14 cellular contexts compared by ENCODE assay signal in the genomic region with DNA sequence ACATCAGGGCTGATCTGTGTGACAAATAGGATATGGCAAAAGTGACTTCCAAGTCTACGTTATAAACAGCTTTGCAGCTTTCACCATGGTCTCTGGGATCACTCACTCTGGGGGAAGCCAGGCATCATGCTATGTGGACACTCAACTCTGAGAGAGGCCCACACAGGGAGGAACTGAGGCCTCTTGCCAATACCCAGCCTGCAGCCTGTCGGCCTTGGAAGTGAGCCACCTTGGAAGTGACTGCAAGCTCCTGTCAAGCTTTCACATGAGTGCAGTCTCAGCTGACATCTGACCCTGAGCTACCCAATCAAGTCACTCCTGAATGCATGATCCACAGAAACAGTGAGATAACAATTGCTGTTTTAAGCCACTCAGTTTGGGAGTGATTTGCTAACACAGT. TPM values are rescaled to one million over a fixed set of nuclear protein-coding genes. Genes with fewer than 3 reads are reported as not detected.
A peak's percentile ranks its signal among the peaks of the same experiment; 100 is the strongest.
DNase-seq lines count a peak whose midpoint lies in the region; ATAC-seq and TF ChIP-seq lines count a peak whose summit lies in the region.
"Had no signal": no experiment of that assay in that cellular context is flagged by ENCODE, and none has a peak within 500 bp of the region (broad histone marks: within the 10 kb centered on the region; RNA-seq: fewer than 3 reads in every experiment).

No MANE protein-coding gene starts in this region.

- H3K27ac ChIP-seq in adrenal gland = peak overlapping the region in 3 of 5 donors; percentile 42 to 69 (median 54)
- peak overlapping the region in 1 of 4 donors; percentile 14 for H3K27ac ChIP-seq in upper lobe of left lung
- no peak overlapping the region for H3K27ac ChIP-seq in CD8-positive, alpha-beta T cell (ENCODE audit: low read depth, low read length)
- H3K27ac ChIP-seq: KMS-11, tibial nerve had no signal

- intact Hi-C loops in adrenal gland (cut with DNase I) = no loop called here
- intact Hi-C loops in CD8-positive, alpha-beta T cell (cut with DNase I, micrococcal nuclease) = loop anchor here in 1 of 2 experiments (1.0 kb wide), 1 partner anchor 190 kb away; no protein-coding TSS in a partner anchor

- H3K4me1 ChIP-seq in adrenal gland (replicated peaks in 1 of 2) (peaks cover 11 to 15% of the 10 kb centered on the region in 2 donors), upper lobe of left lung (peaks cover 0 to 7% (median 5%) of the 10 kb centered on the region in 4 donors)
- no peaks in the 10 kb centered on the region for H3K4me1 ChIP-seq in CD8-positive, alpha-beta T cell (ENCODE audit: insufficient read depth, low read length)

- TF ChIP-seq EP300 in upper lobe of left lung (IDR thresholded peaks at IDR 0.05) = no peak

- peaks cover 0 to 6% of the 10 kb centered on the region in 2 donors for H3K36me3 ChIP-seq in adrenal gland (replicated peaks in 1 of 2)
- peaks cover 0 to 4% (median under 1%) of the 10 kb centered on the region in 4 donors for H3K36me3 ChIP-seq in upper lobe of left lung
- H3K36me3 ChIP-seq in CD8-positive, alpha-beta T cell (ENCODE audit: insufficient read depth, low read length) = no peaks in the 10 kb centered on the region

- CTCF ChIA-PET in CD8-positive, alpha-beta T cell (lab: Charles Lee) = interaction anchor here (1.4 to 4.9 kb wide), 4 partner anchors 11 to 217 kb away, joined by 4 to 49 read pairs (median 6); no protein-coding TSS in a partner anchor

- DNase-seq in adrenal gland (peak; percentile 89 to 97 (median 96)), fibroblast of the conjunctiva (ENCODE audit: low read depth) (peak; percentile 18), mucosa of gallbladder (ENCODE audit: low spot score) (peak; percentile 45), upper lobe of left lung (peak in 1 of 2 donors; percentile 75), HuH-7 (ENCODE audit: low spot score) (no peak), NCI-H2029 treated with DMSO at 0.1 percent for 48 hours (lab: John Stamatoyannopoulos, UW) (no peak)
- DNase-seq in CD8-positive, alpha-beta T cell = no peak
- DNase-seq: foreskin melanocyte; NCI-H510A; stimulated activated CD4-positive, alpha-beta T cell treated with anti-CD3 and anti-CD28 coated beads, Interleukin-4, amount 100 ng/mL, for 4 hours had no signal

- no peaks in the 10 kb centered on the region for H3K27me3 Mint-ChIP-seq in CD8-positive, alpha-beta T cell (ENCODE audit: low read depth)
- H3K27me3 Mint-ChIP-seq: activated naive CD8-positive, alpha-beta T cell had no signal

- no peaks in the 10 kb centered on the region for H3K9me3 Mint-ChIP-seq in CD8-positive, alpha-beta T cell

- 0 to 26% (median 13%) methylated on average over 1 to 2 of the region's 2 CpGs for WGBS in adrenal gland, 4 donors
- 31 to 43% methylated on average over 1 to 2 of the region's 2 CpGs for WGBS in upper lobe of left lung, 2 donors

- no peak overlapping the region for H3K27ac Mint-ChIP-seq in CD8-positive, alpha-beta T cell
- H3K27ac Mint-ChIP-seq: activated naive CD8-positive, alpha-beta T cell had no signal

- no peak overlapping the region for H3K4me3 Mint-ChIP-seq in CD8-positive, alpha-beta T cell
- H3K4me3 Mint-ChIP-seq: activated naive CD8-positive, alpha-beta T cell had no signal

- no peaks in the 10 kb centered on the region for H3K9me3 ChIP-seq in adrenal gland (replicated peaks in 1 of 3)
- no peaks in the 10 kb centered on the region for H3K9me3 ChIP-seq in upper lobe of left lung
- H3K9me3 ChIP-seq in CD8-positive, alpha-beta T cell (ENCODE audit: low read length) = no peaks in the 10 kb centered on the region

- peaks cover 2% of the 10 kb centered on the region for H3K4me1 Mint-ChIP-seq in CD8-positive, alpha-beta T cell (ENCODE audit: low read depth)

- TF ChIP-seq CTCF in adrenal gland (IDR thresholded peaks at IDR 0.05) (no peak), upper lobe of left lung (IDR thresholded peaks at IDR 0.05) (no peak)
- TF ChIP-seq CTCF in CD8-positive, alpha-beta T cell (IDR thresholded peaks at IDR 0.05) = no peak

- TF ChIP-seq POLR2A in adrenal gland (IDR thresholded peaks at IDR 0.05) (peak in 1 of 2 donors; percentile 40), upper lobe of left lung (IDR thresholded peaks at IDR 0.05) (no peak)

- peaks cover 18% of the 10 kb centered on the region for H3K36me3 Mint-ChIP-seq in CD8-positive, alpha-beta T cell

- POLR2A ChIA-PET in CD8-positive, alpha-beta T cell (lab: Charles Lee) = no interaction called here

- H3K4me3 ChIP-seq in adrenal gland (no peak overlapping the region), upper lobe of left lung (no peak overlapping the region)
- no peak overlapping the region for H3K4me3 ChIP-seq in CD8-positive, alpha-beta T cell (ENCODE audit: low read depth, low read length)
- H3K4me3 ChIP-seq: tibial nerve had no signal

- peak; percentile 35 to 77 for ATAC-seq in upper lobe of left lung (ENCODE audit: low FRiP score in 2 of 2)
- ATAC-seq in CD8-positive, alpha-beta T cell = no peak

- H3K27me3 ChIP-seq in adrenal gland (no peaks in the 10 kb centered on the region), upper lobe of left lung (no peaks in the 10 kb centered on the region)
- no peaks in the 10 kb centered on the region for H3K27me3 ChIP-seq in CD8-positive, alpha-beta T cell (ENCODE audit: insufficient read depth, low read length)
- H3K27me3 ChIP-seq: tibial nerve had no signal

RNA-seq across cellular contexts. Expression of a gene that starts 56.5 kb away (rescaled TPM):
- total RNA-seq in adrenal gland = 10 to 100 TPM; 26.3 to 44.2 (median 36.6) TPM
- 10 to 100 TPM in 2 of 3 donors, 1 to 10 TPM in 1; 9.5 to 16.5 (median 13.4) TPM for polyA plus RNA-seq in adrenal gland
- total RNA-seq in mucosa of gallbladder = 17.4 TPM
- total RNA-seq in upper lobe of left lung = 10 to 100 TPM; 18.8 to 76.8 (median 31.3) TPM
- 1 to 10 TPM in 1 of 2 experiments, not detected in 1; 1.4 TPM for total RNA-seq in CD8-positive, alpha-beta T cell

RNA-seq across cellular contexts. Expression of a gene that starts 57.4 kb away (rescaled TPM):
- 100 to 1,000 TPM; 177 to 599 (median 404) TPM for total RNA-seq in adrenal gland
- 1,000 to 10,000 TPM in 1 of 3 donors, 100 to 1,000 TPM in 2; 176 to 1,434 (median 799) TPM for polyA plus RNA-seq in adrenal gland
- 15.8 TPM for total RNA-seq in mucosa of gallbladder
- total RNA-seq in upper lobe of left lung = 10 to 100 TPM in 1 of 6 donors, 1 to 10 TPM in 4, not detected in 1; 2.9 to 24.7 (median 6.4) TPM
- total RNA-seq in CD8-positive, alpha-beta T cell = not detected
- total RNA-seq: SK-MEL-5 had no signal

Comparison
In these comparisons a context has a peak if more than half of its experiments do, and no peak if none do; other contexts are left out.
1. DNase-seq: peak in adrenal gland (7 of 7), fibroblast of the conjunctiva (single experiment) and mucosa of gallbladder (single experiment); none in HuH-7 (single experiment), CD8-positive, alpha-beta T cell (0 of 7) and NCI-H2029 treated with DMSO at 0.1 percent for 48 hours (single experiment).
2. RNA of a gene that starts 57.4 kb away (total RNA-seq): 177 to 599 TPM in adrenal gland; 15.8 TPM in mucosa of gallbladder (single experiment), 2.9 to 24.7 TPM in upper lobe of left lung and not detected in CD8-positive, alpha-beta T cell; every median in the first group is over 4 times any median in the second.